ENCODE assay signal across 1 cellular context in genomic region chr20:50629675-50630055, GRCh38.
TF ChIP-seq lines count a peak whose summit lies in the region.

No MANE protein-coding gene starts in this region.

TF ChIP-seq in HepG2, 621 proteins besides CTCF, POLR2A, EP300 and RAD21 (continued from another document):
- TF ChIP-seq ARID5B (CRISPR knock-in tag; IDR thresholded peaks at IDR 0.05) (no peak), MXD3 (CRISPR knock-in tag; IDR thresholded peaks at IDR 0.05) (no peak), ARNTL (CRISPR knock-in tag; IDR thresholded peaks at IDR 0.05) (no peak), ZNF704 (CRISPR knock-in tag; IDR thresholded peaks at IDR 0.05; ENCODE audit: borderline replicate concordance) (no peak), DR1 (CRISPR knock-in tag; IDR thresholded peaks at IDR 0.05) (no peak), ZNF775 (CRISPR knock-in tag; IDR thresholded peaks at IDR 0.05; ENCODE audit: borderline replicate concordance) (no peak), ZNF484 (CRISPR knock-in tag; IDR thresholded peaks at IDR 0.05; ENCODE audit: borderline replicate concordance, low read depth) (no peak), ZNF576 (CRISPR knock-in tag; IDR thresholded peaks at IDR 0.05) (0 out of 2 replicates have a peak, but pooled peaks have one; percentile 9), ZNF768 (CRISPR knock-in tag; IDR thresholded peaks at IDR 0.05) (peak; percentile 99), MATR3 (CRISPR knock-in tag; IDR thresholded peaks at IDR 0.05) (no peak), ZNF878 (CRISPR knock-in tag; IDR thresholded peaks at IDR 0.05) (no peak), ZNF616 (CRISPR knock-in tag; IDR thresholded peaks at IDR 0.05; ENCODE audit: low read depth) (no peak), ZBTB46 (CRISPR knock-in tag; IDR thresholded peaks at IDR 0.05; ENCODE audit: borderline replicate concordance) (0 out of 2 replicates have a peak, but pooled peaks have one; percentile 12), ZNF589 (CRISPR knock-in tag; conservative IDR thresholded peaks at IDR 0.05) (no peak), ZBTB7A (CRISPR knock-in tag; IDR thresholded peaks at IDR 0.05) (no peak), ZMYM3 (CRISPR knock-in tag; IDR thresholded peaks at IDR 0.05) (peak; percentile 71), ZNF276 (CRISPR knock-in tag; IDR thresholded peaks at IDR 0.05; ENCODE audit: low read depth) (no peak), ZC3H13 (CRISPR knock-in tag; IDR thresholded peaks at IDR 0.05) (no peak), PRMT3 (CRISPR knock-in tag; IDR thresholded peaks at IDR 0.05; ENCODE audit: borderline replicate concordance, low read depth) (no peak), ZEB1 (IDR thresholded peaks at IDR 0.05; ENCODE audit: insufficient replicate concordance, low read depth) (no peak), RAD51 (IDR thresholded peaks at IDR 0.05; ENCODE audit: borderline replicate concordance) (no peak), ZNF260 (CRISPR knock-in tag; IDR thresholded peaks at IDR 0.05; ENCODE audit: borderline replicate concordance, low read depth) (no peak), NFRKB (IDR thresholded peaks at IDR 0.05) (no peak), ZNF660 (CRISPR knock-in tag; IDR thresholded peaks at IDR 0.05; ENCODE audit: borderline replicate concordance, low read depth) (no peak), ZFP36 (IDR thresholded peaks at IDR 0.05; ENCODE audit: borderline replicate concordance, low read depth, low read length, partially characterized antibody) (peak; percentile 66), FOSL2 (CRISPR knock-in tag; IDR thresholded peaks at IDR 0.05) (no peak), ZSCAN29 (CRISPR knock-in tag; conservative IDR thresholded peaks at IDR 0.05) (no peak)
